In genomic region chr1:165712764-165713163, GRCh38 we compare ENCODE assay signal across 35 cellular contexts.
"Had no signal": no experiment of that assay in that cellular context is flagged by ENCODE, and none has a peak within 500 bp of the region (broad histone marks: within the 10 kb centered on the region; RNA-seq: fewer than 3 reads in every experiment).

No MANE protein-coding gene starts in this region.

- DNase-seq: MG63, MM.1S, MV-4-11, NCI-H1048, NCI-H1092, NCI-H1092 treated with DMSO at 0.1 percent for 48 hours, NCI-H1105, NCI-H1105 treated with DMSO at 0.1 percent for 48 hours, NCI-H1417, NCI-H1417 treated with DMSO at 0.1 percent for 48 hours, NCI-H1436, NCI-H1436 treated with DMSO at 0.1 percent for 48 hours, NCI-H146, NCI-H1694, NCI-H1694 treated with DMSO at 0.1 percent for 48 hours, NCI-H187, NCI-H187 treated with DMSO at 0.1 percent for 48 hours, NCI-H1930, NCI-H2029, NCI-H2029 treated with DMSO at 0.1 percent for 48 hours, NCI-H2081, NCI-H2081 treated with DMSO at 0.1 percent for 48 hours, NCI-H2107, NCI-H2171, NCI-H2171 treated with DMSO at 0.1 percent for 48 hours, NCI-H2227 treated with DMSO at 0.1 percent for 48 hours, NCI-H226, NCI-H345, NCI-H446, NCI-H446 treated with DMSO at 0.1 percent for 48 hours, NCI-H510A, NCI-H510A treated with DMSO at 0.1 percent for 48 hours, NCI-H524, NCI-H524 treated with DMSO at 0.1 percent for 48 hours, NCI-H526 had no signal

- H3K4me3 ChIP-seq: MG63 had no signal

- H3K9me3 ChIP-seq: MG63 had no signal

- H3K36me3 ChIP-seq: MG63 had no signal

- H3K27me3 ChIP-seq: MG63 had no signal
